ENCODE assay signal across 8 cellular contexts in genomic region chr1:184387069-184387870, GRCh38. TPM values are rescaled to one million over a fixed set of nuclear protein-coding genes. Genes with fewer than 3 reads are reported as not detected.
DNase-seq lines count a peak whose midpoint lies in the region; ATAC-seq and TF ChIP-seq lines count a peak whose summit lies in the region.

No MANE protein-coding gene starts in this region.

- no peaks in the 10 kb centered on the region for H3K36me3 ChIP-seq in CD4-positive, alpha-beta memory T cell (ENCODE audit: insufficient read depth, low read length)
- H3K36me3 ChIP-seq in GM23338 (ENCODE audit: insufficient read depth) (no peaks in the 10 kb centered on the region), OCI-LY3 (replicated peaks; ENCODE audit: low read depth, low read length) (no peaks in the 10 kb centered on the region)

- H4K20me1 ChIP-seq in GM23338 (replicated peaks; ENCODE audit: insufficient read depth) (peaks cover 22% of the 10 kb centered on the region), OCI-LY3 (ENCODE audit: insufficient read depth, low read length) (peaks cover 3% of the 10 kb centered on the region; the same call in 1 of the 2 replicates)

- H2AFZ ChIP-seq in GM23338 = peak overlapping the region; percentile 88; the same call in 1 of the 2 replicates
- peak overlapping the region; percentile 76; the same call in 1 of the 2 replicates for H2AFZ ChIP-seq in OCI-LY3 (ENCODE audit: low read depth, low read length)

- H3F3A ChIP-seq in GM23338 (replicated peaks; ENCODE audit: low read depth) = no peaks in the 10 kb centered on the region

- TF ChIP-seq CTCF in GM23338 (conservative IDR thresholded peaks at IDR 0.05; ENCODE audit: low read depth in 2 of 2) (no peak), OCI-LY3 (IDR thresholded peaks at IDR 0.05; ENCODE audit: low read depth, low read length) (no peak), retinal pigment epithelial cell (conservative IDR thresholded peaks at IDR 0.05; ENCODE audit: low read depth, low read length) (no peak)

- ATAC-seq in GM23338 (peak; percentile 13), left ventricle myocardium superior (peak; percentile 39), GM18861 (IDR thresholded peaks at IDR 0.05; ENCODE audit: unreplicated experiment) (no peak)
- ATAC-seq in activated naive CD8-positive, alpha-beta T cell treated with anti-CD3 and anti-CD28 coated beads, Interleukin-2, amount 50 U/mL, for 24 hours = peak; percentile 20

- peak overlapping the region; percentile 77 for H3K9ac ChIP-seq in OCI-LY3 (ENCODE audit: low read length)

- POLR2A ChIA-PET in CD4-positive, alpha-beta memory T cell (lab: Charles Lee; ENCODE audit: partially characterized antibody) = no interaction called here

- H3K79me2 ChIP-seq in GM23338 (replicated peaks; ENCODE audit: insufficient read depth) (peaks cover 48% of the 10 kb centered on the region), OCI-LY3 (ENCODE audit: low read length) (peaks cover 30% of the 10 kb centered on the region; the same call in 1 of the 2 replicates)

- peaks cover 37 to 52% of the 10 kb centered on the region in 2 donors for H3K27me3 Mint-ChIP-seq in CD4-positive, alpha-beta memory T cell
- H3K27me3 Mint-ChIP-seq in GM23338 (ENCODE audit: insufficient read depth, low read depth, poor library complexity) = peaks cover 10% of the 10 kb centered on the region
- H3K27me3 Mint-ChIP-seq in activated naive CD8-positive, alpha-beta T cell treated with anti-CD3 and anti-CD28 coated beads, Interleukin-2, amount 50 U/mL, for 24 hours = peaks cover 49% of the 10 kb centered on the region

- no peak overlapping the region for H3K27ac ChIP-seq in CD4-positive, alpha-beta memory T cell (ENCODE audit: low read depth, low read length)
- peak overlapping the region; percentile 81; the same call in 1 of the 2 replicates for H3K27ac ChIP-seq in GM23338 (ENCODE audit: low read depth)
- H3K27ac ChIP-seq in OCI-LY3 (ENCODE audit: low read length) = peak overlapping the region; percentile 15; the same call in 1 of the 2 replicates

- peaks cover 11 to 24% (median 19%) of the 10 kb centered on the region in 4 donors for H3K4me1 Mint-ChIP-seq in CD4-positive, alpha-beta memory T cell
- peaks cover 57% of the 10 kb centered on the region for H3K4me1 Mint-ChIP-seq in GM23338
- H3K4me1 Mint-ChIP-seq in activated naive CD8-positive, alpha-beta T cell treated with anti-CD3 and anti-CD28 coated beads, Interleukin-2, amount 50 U/mL, for 24 hours = peaks cover 17% of the 10 kb centered on the region

- H3K4me2 ChIP-seq in GM23338 (peak overlapping the region; percentile 94), OCI-LY3 (ENCODE audit: low read length) (peak overlapping the region; percentile 95)

- peaks cover 7% of the 10 kb centered on the region for H3K27me3 ChIP-seq in CD4-positive, alpha-beta memory T cell (ENCODE audit: insufficient read depth, low read length)
- H3K27me3 ChIP-seq in GM23338 (ENCODE audit: insufficient read depth) = peaks cover 9% of the 10 kb centered on the region; the same call in 1 of the 2 replicates
- H3K27me3 ChIP-seq in OCI-LY3 (ENCODE audit: low read depth, low read length) = peaks cover 28% of the 10 kb centered on the region

- H3K4me3 ChIP-seq in CD4-positive, alpha-beta memory T cell (ENCODE audit: low read length in 2 of 2) = peak overlapping the region in 1 of 2 donors; percentile 22
- H3K4me3 ChIP-seq in GM23338 = peak overlapping the region; percentile 94
- H3K4me3 ChIP-seq in OCI-LY3 (ENCODE audit: low read length) = peak overlapping the region; percentile 83
- H3K4me3 ChIP-seq in retinal pigment epithelial cell (ENCODE audit: low read length) = peak overlapping the region; percentile 59

- intact Hi-C loops in CD4-positive, alpha-beta memory T cell (cut with micrococcal nuclease) = no loop called here
- intact Hi-C loops in left ventricle myocardium superior (cut with micrococcal nuclease) = loop anchor here (10.0 kb wide), 1 partner anchor 178 kb away; no protein-coding TSS in a partner anchor

- H3K9me3 Mint-ChIP-seq in CD4-positive, alpha-beta memory T cell = peaks cover 0 to 2% (median 0%) of the 10 kb centered on the region in 8 donors
- H3K9me3 Mint-ChIP-seq in GM23338 = no peaks in the 10 kb centered on the region; the same call in 1 of the 3 replicates
- no peaks in the 10 kb centered on the region for H3K9me3 Mint-ChIP-seq in activated naive CD8-positive, alpha-beta T cell treated with anti-CD3 and anti-CD28 coated beads, Interleukin-2, amount 50 U/mL, for 24 hours

- peaks cover 9% of the 10 kb centered on the region for H3K4me1 ChIP-seq in CD4-positive, alpha-beta memory T cell (ENCODE audit: insufficient read depth, low read length)
- H3K4me1 ChIP-seq in GM23338 (ENCODE audit: insufficient read depth) (peaks cover 62% of the 10 kb centered on the region), OCI-LY3 (ENCODE audit: low read length) (peaks cover 23% of the 10 kb centered on the region)

- peak overlapping the region in 4 of 7 donors; percentile 5 to 71 (median 37) for H3K27ac Mint-ChIP-seq in CD4-positive, alpha-beta memory T cell
- H3K27ac Mint-ChIP-seq in GM23338 = no peak overlapping the region
- peak overlapping the region; percentile 53 for H3K27ac Mint-ChIP-seq in activated naive CD8-positive, alpha-beta T cell treated with anti-CD3 and anti-CD28 coated beads, Interleukin-2, amount 50 U/mL, for 24 hours

- H3K4me3 Mint-ChIP-seq in CD4-positive, alpha-beta memory T cell = peak overlapping the region; percentile 78 to 89 (median 84)
- peak overlapping the region; percentile 89 for H3K4me3 Mint-ChIP-seq in GM23338
- H3K4me3 Mint-ChIP-seq in activated naive CD8-positive, alpha-beta T cell treated with anti-CD3 and anti-CD28 coated beads, Interleukin-2, amount 50 U/mL, for 24 hours = peak overlapping the region; percentile 82

- H3K36me3 Mint-ChIP-seq in CD4-positive, alpha-beta memory T cell = no peaks in the 10 kb centered on the region
- H3K36me3 Mint-ChIP-seq in GM23338 (ENCODE audit: low read depth) = no peaks in the 10 kb centered on the region; the same call in 2 of the 3 replicates
- no peaks in the 10 kb centered on the region for H3K36me3 Mint-ChIP-seq in activated naive CD8-positive, alpha-beta T cell treated with anti-CD3 and anti-CD28 coated beads, Interleukin-2, amount 50 U/mL, for 24 hours (ENCODE audit: low read depth)

- CTCF ChIA-PET in CD4-positive, alpha-beta memory T cell (lab: Charles Lee; ENCODE audit: partially characterized antibody) = no interaction called here

- H3K9me2 ChIP-seq in GM23338 (ENCODE audit: insufficient read depth) = no peaks in the 10 kb centered on the region

- peak in 4 of 5 donors; percentile 8 to 47 (median 26) for DNase-seq in CD4-positive, alpha-beta memory T cell
- peak; percentile 47 for DNase-seq in GM23338 (ENCODE audit: low spot score)
- DNase-seq in activated naive CD8-positive, alpha-beta T cell treated with anti-CD3 and anti-CD28 coated beads, Interleukin-2, amount 50 U/mL, for 24 hours = peak; percentile 44
- DNase-seq in left ventricle myocardium superior = peak; percentile 57
- no peak for DNase-seq in retinal pigment epithelial cell (ENCODE audit: low read depth)
- DNase-seq in superior temporal gyrus (ENCODE audit: extremely low spot score) = no peak

- no peaks in the 10 kb centered on the region for H3K9me3 ChIP-seq in CD4-positive, alpha-beta memory T cell (ENCODE audit: control insufficient read depth in 1 of 2, low read length in 2 of 2)
- no peaks in the 10 kb centered on the region for H3K9me3 ChIP-seq in OCI-LY3 (ENCODE audit: insufficient read depth, low read length)

TF ChIP-seq in GM23338, 12 proteins besides CTCF, POLR2A, EP300 and RAD21 (continues in another document):
- no peak for TF ChIP-seq EZH2 (IDR thresholded peaks at IDR 0.05; ENCODE audit: low read depth, unreplicated experiment)
- TF ChIP-seq CREB1 (CRISPR knock-in tag; IDR thresholded peaks at IDR 0.05; ENCODE audit: low read depth) = no peak

RNA-seq across cellular contexts. Expression of gene C1orf21, which starts 0.4 kb away (rescaled TPM):
- under 1 TPM; 0.61 to 0.80 TPM for total RNA-seq in CD4-positive, alpha-beta memory T cell
- under 1 TPM; 0.20 to 0.48 TPM for polyA plus RNA-seq in CD4-positive, alpha-beta memory T cell
- total RNA-seq in GM23338 (2014; rRNA removed; shearing (Covaris generic)) = 28.0 and 34.2 TPM in 2 replicates
- polyA plus RNA-seq in GM23338 (2016; fragmentation: Nextera tagmentation; extraction: Ambion mirVana) = 38.1 and 40.4 TPM in 2 replicates
- 45.6 TPM for total RNA-seq in left ventricle myocardium superior

Comparison
In these comparisons a context has a peak if more than half of its experiments do, and no peak if none do; other contexts are left out.
1. DNase-seq: peak in CD4-positive, alpha-beta memory T cell (4 of 5), GM23338 (single experiment), activated naive CD8-positive, alpha-beta T cell treated with anti-CD3 and anti-CD28 coated beads, Interleukin-2, amount 50 U/mL, for 24 hours (single experiment) and left ventricle myocardium superior (single experiment); none in retinal pigment epithelial cell (single experiment) and superior temporal gyrus (single experiment).
2. RNA of gene C1orf21, which starts 0.4 kb away (total RNA-seq): 45.6 TPM in left ventricle myocardium superior (single experiment) and 28.0 to 34.2 TPM in GM23338; 0.61 to 0.80 TPM in CD4-positive, alpha-beta memory T cell; every median in the first group is over 10 times any median in the second.
3. Peak in every context shown above with its lines, with median percentiles within 50 percentile points of each other: H3K4me3 Mint-ChIP-seq.